8 cellular contexts compared by ENCODE assay signal in the genomic region with DNA sequence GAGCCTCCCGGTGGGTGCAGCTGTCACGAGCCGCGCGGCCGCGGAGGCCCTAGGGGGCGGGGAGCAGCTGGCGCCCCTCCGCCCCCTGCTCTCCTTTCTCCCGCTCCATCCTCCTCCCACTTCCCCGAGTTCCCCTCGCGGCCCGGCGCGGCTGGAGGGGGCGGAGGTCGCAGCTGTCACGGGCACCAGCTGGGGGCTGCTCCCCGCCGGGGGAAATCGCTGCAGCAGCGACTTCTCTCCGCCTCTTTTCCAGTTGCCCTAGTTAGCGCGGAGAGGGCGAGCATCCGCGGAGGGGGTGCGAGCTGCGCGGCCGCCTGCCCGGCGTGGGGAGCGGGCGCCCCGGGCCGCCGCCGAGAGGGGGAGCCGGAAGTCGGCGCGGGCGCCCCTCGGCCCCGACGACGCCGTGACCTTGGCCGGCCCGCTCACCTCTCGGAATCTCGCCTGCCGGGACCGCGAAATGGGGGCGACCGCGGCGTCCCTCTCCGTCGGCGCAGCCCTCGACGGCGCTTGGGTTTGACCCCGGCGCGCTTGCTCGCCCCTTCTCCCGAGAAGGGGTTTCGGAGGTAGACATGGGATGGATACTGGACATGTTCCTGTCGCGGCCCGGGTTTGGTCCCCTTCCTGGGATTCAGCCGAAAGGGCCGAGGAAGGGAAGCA. TPM values are rescaled to one million over a fixed set of nuclear protein-coding genes. Genes with fewer than 3 reads are reported as not detected.
A peak's percentile ranks its signal among the peaks of the same experiment; 100 is the strongest.
DNase-seq lines count a peak whose midpoint lies in the region; ATAC-seq, FAIRE-seq and TF ChIP-seq lines count a peak whose summit lies in the region.

No MANE protein-coding gene starts in this region.

- in situ Hi-C loops in mammary epithelial cell (cut with MboI; ENCODE audit: low sequenced_read_pairs in 2 of 2) = no loop called here

- H2AFZ ChIP-seq in mammary epithelial cell (ENCODE audit: low read depth, low read length) (peak overlapping the region; percentile 97), keratinocyte (ENCODE audit: control insufficient read depth, low read length) (peak overlapping the region; percentile 65)

- no peak for FAIRE-seq in keratinocyte (lab: Jason Lieb, UNC)

- H3K9me3 ChIP-seq in mammary epithelial cell (replicated peaks; ENCODE audit: insufficient read depth, low read length) (no peaks in the 10 kb centered on the region), keratinocyte (ENCODE audit: control insufficient read depth, low read depth, low read length) (no peaks in the 10 kb centered on the region)

- 3% methylated on average over 20 of the region's 80 CpGs for WGBS in mammary epithelial cell (ENCODE audit: low coverage, missing lambda C conversion rate)

- H3K27ac ChIP-seq in mammary epithelial cell (ENCODE audit: insufficient read depth, low read depth, low read length) (peak overlapping the region; percentile 12), keratinocyte (ENCODE audit: control insufficient read depth, insufficient read depth, low read length) (no peak overlapping the region)

- H3K4me2 ChIP-seq in mammary epithelial cell (ENCODE audit: insufficient read depth, low read depth, low read length) = peak overlapping the region; percentile 92
- peak overlapping the region; percentile 68 for H3K4me2 ChIP-seq in keratinocyte (ENCODE audit: control insufficient read depth, extremely low read depth, insufficient read depth, low read depth, low read length)

- H3K36me3 ChIP-seq in mammary epithelial cell (ENCODE audit: insufficient read depth, low read length) (no peaks in the 10 kb centered on the region), keratinocyte (ENCODE audit: control insufficient read depth in 2 of 2, extremely low read depth in 1 of 2, insufficient read depth in 2 of 2, low read length in 2 of 2) (no peaks in the 10 kb centered on the region)

- no peaks in the 10 kb centered on the region for H3K9me1 ChIP-seq in keratinocyte (ENCODE audit: control insufficient read depth, extremely low read depth, insufficient read depth, low read length)

- dilution Hi-C loops in mammary epithelial cell (cut with HindIII; ENCODE audit: low sequenced_read_pairs) (no loop called here), keratinocyte (cut with MboI; ENCODE audit: extremely low pct_ligation_motif_present, low sequenced_read_pairs) (no loop called here)

- no TSS peak for BruUV-seq in mammary epithelial cell (replicated peaks; lab: Mats Ljungman, UMichigan)

- H3K27me3 ChIP-seq in mammary epithelial cell (ENCODE audit: insufficient read depth, low read length) (no peaks in the 10 kb centered on the region), keratinocyte (ENCODE audit: control insufficient read depth, extremely low read depth, insufficient read depth, low read length) (no peaks in the 10 kb centered on the region)

- intact Hi-C loops in mammary epithelial cell (cut with micrococcal nuclease) = loop anchor here (5.0 kb wide), 2 partner anchors 69 to 301 kb away; partner anchors contain the start of genes CENPO and PTRHD1

- DNase-seq in Daoy (ENCODE audit: low read depth) (peak; percentile 51), Kasumi-1 (lab: John Stamatoyannopoulos, UW) (peak; percentile 33 to 45), UCSD-AML1 (lab: John Stamatoyannopoulos, UW; ENCODE audit: unreplicated experiment) (peak; percentile 63), mammary epithelial cell (peak; percentile 13), keratinocyte (ENCODE audit: low read depth, low spot score) (no peak), superior temporal gyrus (ENCODE audit: extremely low spot score) (no peak)
- DNase-seq in stimulated activated CD4-positive, alpha-beta T cell treated with anti-CD3 and anti-CD28 coated beads, Interleukin-15, amount 100 ng/mL, for 1 hour (ENCODE audit: low read depth in 1 of 2, low spot score in 1 of 2) = peak; percentile 28 to 46

- H3K4me1 ChIP-seq in mammary epithelial cell (ENCODE audit: insufficient read depth, low read length) (peaks cover 17% of the 10 kb centered on the region), keratinocyte (ENCODE audit: control insufficient read depth, extremely low read depth, insufficient read depth, low read length) (peaks cover 8% of the 10 kb centered on the region)

- CTCF ChIA-PET in mammary epithelial cell (lab: Charles Lee; ENCODE audit: low non-redundant PET) = no interaction called here

- TF ChIP-seq CTCF in mammary epithelial cell (conservative IDR thresholded peaks at IDR 0.05 in 1 of 2, IDR thresholded peaks at IDR 0.05 in 1 of 2; ENCODE audit: extremely low read depth in 1 of 2, insufficient read depth in 1 of 2, low read depth in 1 of 2, low read length in 2 of 2) (no peak), keratinocyte (optimal IDR thresholded peaks at IDR 0.05 in 1 of 3, IDR thresholded peaks at IDR 0.05 in 1 of 3, conservative IDR thresholded peaks at IDR 0.05 in 1 of 3; ENCODE audit: extremely low read depth in 1 of 3, insufficient read depth in 2 of 3, low read length in 3 of 3) (no peak)

- peak; percentile 43 for ATAC-seq in GM21723 (IDR thresholded peaks at IDR 0.05; ENCODE audit: unreplicated experiment)

- H3K4me3 ChIP-seq in mammary epithelial cell (replicated peaks in 1 of 3; ENCODE audit: insufficient read depth in 1 of 3, low read depth in 2 of 3, low read length in 3 of 3) (peak overlapping the region; percentile 82 to 94 (median 88)), keratinocyte (ENCODE audit: control insufficient read depth in 2 of 3, extremely low read depth in 1 of 3, insufficient read depth in 2 of 3, low read depth in 1 of 3, low read length in 3 of 3) (peak overlapping the region; percentile 57 to 69 (median 67))

- H3K9ac ChIP-seq in mammary epithelial cell (ENCODE audit: insufficient read depth, low read length) (peak overlapping the region; percentile 40), keratinocyte (ENCODE audit: control insufficient read depth, extremely low read depth, insufficient read depth, low read length) (peak overlapping the region; percentile 71)

- no peaks in the 10 kb centered on the region for H4K20me1 ChIP-seq in mammary epithelial cell (ENCODE audit: insufficient read depth, low read length)
- no peaks in the 10 kb centered on the region for H4K20me1 ChIP-seq in keratinocyte (ENCODE audit: control insufficient read depth, extremely low read depth, insufficient read depth, low read length)

- H3K79me2 ChIP-seq in mammary epithelial cell (ENCODE audit: insufficient read depth, low read length) = no peaks in the 10 kb centered on the region
- no peaks in the 10 kb centered on the region for H3K79me2 ChIP-seq in keratinocyte (ENCODE audit: control insufficient read depth, insufficient read depth, low read length)

RNA-seq across cellular contexts. Expression of gene NCOA1, which starts 0.7 kb away (rescaled TPM):
- total RNA-seq in Daoy (2014; rRNA removed; shearing (Covaris generic)) = 5.5 and 6.5 TPM in 2 replicates
- total RNA-seq in mammary epithelial cell = 10 to 100 TPM; 10.9 to 13.2 TPM
- polyA plus RNA-seq in mammary epithelial cell (4.0 TPM), keratinocyte (3.7 to 5.7 TPM (median 5.0 TPM) in 3 replicates)
- polyA minus RNA-seq in mammary epithelial cell (22.8 TPM), keratinocyte (6.5 to 15.7 TPM (median 9.0 TPM) in 3 replicates)
- 3.4 TPM for polyA plus RNA-seq in keratinocyte (2011; ENCODE audit: low read depth)
- 3.0 and 5.7 TPM in 2 replicates for polyA plus RNA-seq in keratinocyte (2011; cell fraction: cytosol; rRNA removed)
- 6.6 and 7.3 TPM in 2 replicates for polyA plus RNA-seq in keratinocyte (2011; cell fraction: nucleus; rRNA removed)
- 3.4 and 3.5 TPM in 2 replicates for polyA plus RNA-seq in keratinocyte (2012; ENCODE audit: low replicate concordance)
- polyA minus RNA-seq in keratinocyte (2011; cell fraction: cytosol; rRNA and poly(A)+ RNA removed) = 4.8 TPM
- 9.6 and 20.4 TPM in 2 replicates for polyA minus RNA-seq in keratinocyte (2011; cell fraction: nucleus; rRNA and poly(A)+ RNA removed)

Comparison
In these comparisons a context has a peak if more than half of its experiments do, and no peak if none do; other contexts are left out.
1. DNase-seq: peak in Daoy (single experiment), Kasumi-1 (2 of 2), UCSD-AML1 (single experiment), mammary epithelial cell (single experiment) and stimulated activated CD4-positive, alpha-beta T cell treated with anti-CD3 and anti-CD28 coated beads, Interleukin-15, amount 100 ng/mL, for 1 hour (2 of 2); none in keratinocyte (single experiment) and superior temporal gyrus (single experiment).